In the genomic region with DNA sequence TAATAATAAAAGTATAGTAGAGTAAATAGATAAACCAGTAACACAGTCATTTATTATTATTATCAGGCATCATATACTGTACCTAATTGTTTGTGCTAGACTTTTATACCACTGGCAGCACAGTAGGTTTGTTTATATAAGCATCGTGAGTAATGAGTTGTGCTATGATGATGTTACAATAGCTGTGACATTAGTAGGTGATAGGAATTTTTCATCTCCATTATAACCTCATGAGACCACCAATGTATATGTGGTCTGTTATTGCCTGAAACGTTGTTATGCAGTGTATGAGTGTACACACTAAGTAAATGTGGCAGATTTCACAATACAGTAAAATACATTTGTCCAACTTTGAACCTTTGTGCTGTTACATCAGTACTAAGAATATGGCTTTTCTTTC, we compare ENCODE assay signal across 23 cellular contexts.
DNase-seq lines count a peak whose midpoint lies in the region; FAIRE-seq and TF ChIP-seq lines count a peak whose summit lies in the region.
"Had no signal": no experiment of that assay in that cellular context is flagged by ENCODE, and none has a peak within 500 bp of the region (broad histone marks: within the 10 kb centered on the region; RNA-seq: fewer than 3 reads in every experiment).

No MANE protein-coding gene starts in this region.

- H3K79me1 ChIP-seq in mesenchymal stem cell (replicated peaks; ENCODE audit: low read length, poor library complexity, severe bottlenecking) = no peaks in the 10 kb centered on the region

- in situ Hi-C loops in brain microvascular endothelial cell (cut with HindIII; ENCODE audit: low pct_ligation_motif_present, low sequenced_read_pairs) (no loop called here), GM13977 (cut with MboI; ENCODE audit: low pct_unique_long_range_greater_than_20kb, low sequenced_read_pairs, unreplicated experiment) (no loop called here)

- no peak overlapping the region for H3K14ac ChIP-seq in mesenchymal stem cell (ENCODE audit: low read length in 2 of 2)

- no peak overlapping the region for H2BK15ac ChIP-seq in mesenchymal stem cell (ENCODE audit: low read depth, poor library complexity, severe bottlenecking)

- H3K23ac ChIP-seq in mesenchymal stem cell (ENCODE audit: low read length in 2 of 2) = no peak overlapping the region

- H3K9ac ChIP-seq in mesenchymal stem cell (ENCODE audit: low read length) = no peak overlapping the region

- no peak overlapping the region for H3K4me2 ChIP-seq in mesenchymal stem cell (ENCODE audit: low read length, poor library complexity, severe bottlenecking)
- H3K4me2 ChIP-seq: hepatocyte had no signal

- no peak for DNase-seq in HTR-8/SVneo (ENCODE audit: insufficient read length, low spot score)
- peak; percentile 72 for DNase-seq in brain microvascular endothelial cell
- DNase-seq in mesenchymal stem cell = peak; percentile 90
- DNase-seq in erythroblast (lab: John Stamatoyannopoulos, UW) = no peak
- no peak for DNase-seq in midbrain (lab: John Stamatoyannopoulos, UW)
- no peak for DNase-seq in GM13977 (ENCODE audit: low spot score)
- DNase-seq: activated CD4-positive, alpha-beta memory T cell treated with anti-CD3 and anti-CD28 coated beads, Interleukin-2, amount 10 ng/mL, durations not matched to agents 7 days and 5 days; activated CD4-positive, CD25-positive, alpha-beta regulatory T cell; activated T-cell treated with anti-CD3 and anti-CD28 coated beads, Interleukin-2, amount 50 U/mL, for 1 hour; anterior cingulate cortex; BE2C; GF-D8; Kasumi-1; NCI-H2171; NCI-H526 treated with DMSO at 0.1 percent for 48 hours; stimulated activated CD4-positive, alpha-beta T cell treated with anti-CD3 and anti-CD28 coated beads, Interleukin-4, amount 100 ng/mL, for 24 hours; T1000; tibial artery had no signal

- H4K8ac ChIP-seq in mesenchymal stem cell (ENCODE audit: low read length) = no peak overlapping the region

- H3K36me3 ChIP-seq in brain microvascular endothelial cell (replicated peaks) = no peaks in the 10 kb centered on the region
- H3K36me3 ChIP-seq in mesenchymal stem cell (ENCODE audit: control insufficient read depth in 1 of 2, insufficient read depth in 2 of 2, low read depth in 1 of 2, low read length in 2 of 2) = no peaks in the 10 kb centered on the region
- H3K36me3 ChIP-seq: BE2C, neutrophil, tibial artery had no signal

- no peak overlapping the region for H3K4ac ChIP-seq in mesenchymal stem cell (ENCODE audit: low read depth in 1 of 2, low read length in 2 of 2)

- no peak overlapping the region for H2AK5ac ChIP-seq in mesenchymal stem cell (ENCODE audit: low read length, severe bottlenecking)

- no peaks in the 10 kb centered on the region for H3K4me1 ChIP-seq in mesenchymal stem cell (ENCODE audit: control insufficient read depth, insufficient read depth, low read depth, low read length)
- H3K4me1 ChIP-seq: BE2C had no signal

- WGBS in mesenchymal stem cell = 0% methylated on average over 1 of the region's 2 CpGs

- H3K27ac ChIP-seq in C4-2B (peak overlapping the region; percentile 35), brain microvascular endothelial cell (peak overlapping the region; percentile 34), mesenchymal stem cell (ENCODE audit: low read length, poor library complexity, severe bottlenecking) (no peak overlapping the region)
- H3K27ac ChIP-seq: hepatocyte, neutrophil, RWPE1, tibial artery had no signal

- no peak overlapping the region for H2BK120ac ChIP-seq in mesenchymal stem cell (ENCODE audit: low read depth, low read length)

- TF ChIP-seq POLR2A in erythroblast (IDR thresholded peaks at IDR 0.05; ENCODE audit: low read length) = no peak

- no peaks in the 10 kb centered on the region for H3K27me3 ChIP-seq in brain microvascular endothelial cell (replicated peaks)
- H3K27me3 ChIP-seq in mesenchymal stem cell (ENCODE audit: control insufficient read depth in 1 of 2, insufficient read depth in 1 of 2, low read length in 2 of 2) = no peaks in the 10 kb centered on the region
- H3K27me3 ChIP-seq: BE2C, hepatocyte, neutrophil had no signal

- TF ChIP-seq CTCF in C4-2B (conservative IDR thresholded peaks at IDR 0.05) (no peak), brain microvascular endothelial cell (IDR thresholded peaks at IDR 0.05; ENCODE audit: low read depth, low read length, missing control alignments) (no peak), GM13977 (IDR thresholded peaks at IDR 0.05; ENCODE audit: extremely low read depth, insufficient read depth, missing control alignments) (no peak)

- no peak overlapping the region for H4K91ac ChIP-seq in mesenchymal stem cell (ENCODE audit: low read length)

- no peak overlapping the region for H2BK12ac ChIP-seq in mesenchymal stem cell (ENCODE audit: low read length in 2 of 2)

- no peak overlapping the region for H2BK5ac ChIP-seq in mesenchymal stem cell (ENCODE audit: low read depth, low read length, poor library complexity, severe bottlenecking)

- no peak overlapping the region for H3K4me3 ChIP-seq in brain microvascular endothelial cell (ENCODE audit: low read depth, low read length)
- no peak overlapping the region for H3K4me3 ChIP-seq in mesenchymal stem cell (ENCODE audit: insufficient read depth in 1 of 2, low read depth in 1 of 2, low read length in 2 of 2)
- H3K4me3 ChIP-seq: hepatocyte, tibial artery had no signal

- no peaks in the 10 kb centered on the region for H3K9me3 ChIP-seq in mesenchymal stem cell (ENCODE audit: control insufficient read depth, low read length)
- H3K9me3 ChIP-seq: BE2C, neutrophil, tibial artery had no signal

- no peak overlapping the region for H3K18ac ChIP-seq in mesenchymal stem cell (ENCODE audit: low read depth in 1 of 2, low read length in 2 of 2)

- no peak overlapping the region for H2AFZ ChIP-seq in mesenchymal stem cell (ENCODE audit: low read depth, low read length)
- H2AFZ ChIP-seq: hepatocyte had no signal

- peak; percentile 23 for FAIRE-seq in HTR-8/SVneo (lab: Jason Lieb, UNC)
- FAIRE-seq: GM19239 had no signal

Comparison
In these comparisons a context has a peak if more than half of its experiments do, and no peak if none do; other contexts are left out.
1. DNase-seq: peak in brain microvascular endothelial cell (single experiment) and mesenchymal stem cell (single experiment); none in HTR-8/SVneo (single experiment), erythroblast (0 of 2), midbrain (single experiment) and GM13977 (single experiment).